ENCODE assay signal across 15 cellular contexts in the genomic region with DNA sequence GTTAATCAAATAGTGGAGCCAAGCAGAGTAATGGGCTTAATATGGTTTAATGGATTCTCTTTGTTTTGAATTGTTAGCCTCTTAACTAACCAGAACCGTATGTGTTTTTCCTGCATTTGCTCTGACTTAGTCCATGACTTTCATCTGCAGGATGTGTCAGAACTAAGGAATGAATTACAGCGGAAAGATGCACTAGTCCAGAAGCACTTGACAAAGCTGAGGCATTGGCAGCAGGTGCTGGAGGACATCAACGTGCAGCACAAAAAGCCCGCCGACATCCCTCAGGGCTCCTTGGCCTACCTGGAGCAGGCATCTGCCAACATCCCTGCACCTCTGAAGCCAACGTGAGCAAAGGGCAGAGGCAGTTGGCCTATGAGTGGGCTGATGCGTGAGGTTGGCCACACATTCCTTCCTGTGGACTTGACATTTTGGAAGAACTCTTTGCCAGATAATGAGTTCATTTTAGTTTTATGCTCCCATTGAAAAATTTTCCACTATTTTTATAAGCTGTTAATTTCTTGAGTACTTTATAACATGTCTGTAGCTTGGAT.
"Had no signal": no experiment of that assay in that cellular context is flagged by ENCODE, and none has a peak within 500 bp of the region (broad histone marks: within the 10 kb centered on the region; RNA-seq: fewer than 3 reads in every experiment).

No MANE protein-coding gene starts in this region.

- H3K27ac ChIP-seq: breast epithelium, prostate gland, suprapubic skin had no signal

- H3K27me3 Mint-ChIP-seq: activated naive CD4-positive, alpha-beta T cell treated with anti-CD3 and anti-CD28 coated beads, Interleukin-2, amount 50 U/mL, for 24 hours; type B pancreatic cell had no signal

- H3K9me3 Mint-ChIP-seq: activated naive CD4-positive, alpha-beta T cell treated with anti-CD3 and anti-CD28 coated beads, Interleukin-2, amount 50 U/mL, for 24 hours; activated T-helper 2 cell treated with anti-CD3 and anti-CD28 coated beads, Interferon-gamma antibody, Interleukin-2, Interleukin-4, amounts not matched to agents 10 μg/mL and 5 μg/mL and 100 μg/mL, durations not matched to agents 14 hours and 24 hours and 36 hours; nephron; T-helper 2 cell treated with Interferon-gamma antibody and Interleukin-4, amounts not matched to agents 5 μg/mL and 100 μg/mL, for 36 hours; type B pancreatic cell had no signal

- ATAC-seq: activated CD4-positive, CD25-positive, alpha-beta regulatory T cell treated with anti-CD3 and anti-CD28 coated beads, Interleukin-2, amount 50 U/mL, for 24 hours; left ventricle myocardium superior; sciatic nerve had no signal

- H3K27me3 ChIP-seq: breast epithelium, suprapubic skin had no signal

- H3K27ac Mint-ChIP-seq: activated naive CD4-positive, alpha-beta T cell treated with anti-CD3 and anti-CD28 coated beads, Interleukin-2, amount 50 U/mL, for 24 hours; activated T-helper 2 cell treated with anti-CD3 and anti-CD28 coated beads, Interferon-gamma antibody, Interleukin-2, Interleukin-4, amounts not matched to agents 10 μg/mL and 5 μg/mL and 100 μg/mL, durations not matched to agents 14 hours and 24 hours and 36 hours; nephron; T-helper 2 cell treated with Interferon-gamma antibody and Interleukin-4, amounts not matched to agents 5 μg/mL and 100 μg/mL, for 36 hours; type B pancreatic cell had no signal

- DNase-seq: activated CD4-positive, alpha-beta T cell treated with anti-CD3 and anti-CD28 coated beads, Interleukin-2, amount 50 U/mL, for 4 hours; left ventricle myocardium superior; mesendoderm; stimulated activated CD4-positive, alpha-beta T cell treated with anti-CD3 and anti-CD28 coated beads, Interleukin-2, amount 100 ng/mL, for 24 hours; stimulated activated naive CD4-positive, alpha-beta T cell treated with Interleukin-2 at 50 U/mL for 16 hours had no signal

- H3K9me3 ChIP-seq: breast epithelium, prostate gland, suprapubic skin had no signal

- H3K4me1 ChIP-seq: breast epithelium, prostate gland had no signal

- H3K4me3 Mint-ChIP-seq: activated naive CD4-positive, alpha-beta T cell treated with anti-CD3 and anti-CD28 coated beads, Interleukin-2, amount 50 U/mL, for 24 hours; nephron; T-helper 2 cell treated with Interferon-gamma antibody and Interleukin-4, amounts not matched to agents 5 μg/mL and 100 μg/mL, for 36 hours; type B pancreatic cell had no signal
